Comparison of ENCODE assay signal across 8 cellular contexts in genomic region chr2:112690853-112691390, GRCh38. TPM values are rescaled to one million over a fixed set of nuclear protein-coding genes. Genes with fewer than 3 reads are reported as not detected.
DNase-seq lines count a peak whose midpoint lies in the region; ATAC-seq and TF ChIP-seq lines count a peak whose summit lies in the region.
"Had no signal": no experiment of that assay in that cellular context is flagged by ENCODE, and none has a peak within 500 bp of the region (broad histone marks: within the 10 kb centered on the region; RNA-seq: fewer than 3 reads in every experiment).

No MANE protein-coding gene starts in this region.

- TF ChIP-seq CTCF in GM13976 (IDR thresholded peaks at IDR 0.05; ENCODE audit: borderline replicate concordance, control extremely low read depth, extremely low read depth, insufficient read depth, missing control alignments): peak; percentile 43

- ATAC-seq in HG03521 (IDR thresholded peaks at IDR 0.05; ENCODE audit: unreplicated experiment) (peak; percentile 54), aorta (ENCODE audit: low FRiP score) (peak; percentile 69)

- 35 to 41% methylated on average over 9 of the region's 9 CpGs for WGBS in aorta, 2 donors

- H3K27me3 ChIP-seq in aorta (ENCODE audit: control insufficient read depth in 1 of 2, insufficient read depth in 2 of 2, low read length in 1 of 2): no peaks in the 10 kb centered on the region
- H3K27me3 ChIP-seq: ovary had no signal

- no peaks in the 10 kb centered on the region for H3K9me3 ChIP-seq in aorta (ENCODE audit: control insufficient read depth, low read length)
- H3K9me3 ChIP-seq: ovary had no signal

- intact Hi-C loops in posterior vena cava (cut with DNase I): no loop called here
- intact Hi-C loops in aorta (cut with DNase I): loop anchor here in 1 of 2 donors (1.0 to 5.0 kb wide), 2 partner anchors 65 to 89 kb away; no protein-coding TSS in a partner anchor

- DNase-seq in GM13976 (ENCODE audit: low spot score) (peak; percentile 72), SK-MEL-5 (ENCODE audit: low read depth, low spot score) (peak; percentile 70), glomerular visceral epithelial cell (ENCODE audit: extremely low spot score) (peak; percentile 50), posterior vena cava (ENCODE audit: low spot score) (peak; percentile 90), aorta (peak; percentile 82 to 83)
- DNase-seq in activated naive CD4-positive, alpha-beta T cell treated with Interleukin-2 at 50 U/mL for 16 hours: peak; percentile 67

- in situ Hi-C loops in GM13976 (cut with MboI; ENCODE audit: low sequenced_read_pairs, unreplicated experiment) (no loop called here), SK-MEL-5 (cut with HindIII; ENCODE audit: low pct_unique_long_range_greater_than_20kb, low sequenced_read_pairs) (no loop called here)

- no peaks in the 10 kb centered on the region for H3K36me3 ChIP-seq in aorta (ENCODE audit: control insufficient read depth in 1 of 2, insufficient read depth in 2 of 2, low read length in 1 of 2)
- H3K36me3 ChIP-seq: ovary had no signal

- no peak overlapping the region for H3K4me3 ChIP-seq in aorta (ENCODE audit: low read length in 2 of 2)
- H3K4me3 ChIP-seq: ovary had no signal

- H3K4me1 ChIP-seq in aorta (ENCODE audit: control insufficient read depth in 1 of 2, insufficient read depth in 2 of 2, low read length in 2 of 2): no peaks in the 10 kb centered on the region

- no peak overlapping the region for H3K27ac ChIP-seq in aorta (ENCODE audit: low read depth in 1 of 2, low read length in 2 of 2)
- H3K27ac ChIP-seq: ovary had no signal

RNA-seq across cellular contexts. Expression of gene NT5DC4, which starts 29.9 kb away (rescaled TPM):
- 0.13 TPM in 1 of 2 replicates, not detected in the other for total RNA-seq in SK-MEL-5 (2014; rRNA removed; shearing (Covaris generic))
- polyA plus RNA-seq in SK-MEL-5 (2015; cell fraction: cytosol; rRNA removed): not detected in 2 replicates
- 1.3 TPM in 1 of 2 replicates, not detected in the other for polyA plus RNA-seq in SK-MEL-5 (2015; cell fraction: nucleus; rRNA removed)
- total RNA-seq in posterior vena cava (not detected), aorta (under 1 TPM in 1 of 2 donors, not detected in 1; 0.23 TPM)
- polyA plus RNA-seq in aorta: not detected
- total RNA-seq: ovary had no signal
- polyA plus RNA-seq: ovary had no signal

RNA-seq across cellular contexts. Expression of gene SLC20A1, which starts 45.2 kb away (rescaled TPM):
- total RNA-seq in SK-MEL-5 (2014; rRNA removed; shearing (Covaris generic)): 29.2 and 32.8 TPM in 2 replicates
- polyA plus RNA-seq in SK-MEL-5 (2015; cell fraction: cytosol; rRNA removed): 58.3 and 73.7 TPM in 2 replicates
- polyA plus RNA-seq in SK-MEL-5 (2015; cell fraction: nucleus; rRNA removed): 122 and 143 TPM in 2 replicates
- total RNA-seq in posterior vena cava: 10 to 100 TPM; 41.0 to 43.6 TPM
- 10 to 100 TPM; 51.9 to 82.6 TPM for total RNA-seq in aorta
- 10 to 100 TPM in 1 of 2 donors, 1 to 10 TPM in 1; 7.0 to 19.6 TPM for polyA plus RNA-seq in aorta
